In the genomic region with DNA sequence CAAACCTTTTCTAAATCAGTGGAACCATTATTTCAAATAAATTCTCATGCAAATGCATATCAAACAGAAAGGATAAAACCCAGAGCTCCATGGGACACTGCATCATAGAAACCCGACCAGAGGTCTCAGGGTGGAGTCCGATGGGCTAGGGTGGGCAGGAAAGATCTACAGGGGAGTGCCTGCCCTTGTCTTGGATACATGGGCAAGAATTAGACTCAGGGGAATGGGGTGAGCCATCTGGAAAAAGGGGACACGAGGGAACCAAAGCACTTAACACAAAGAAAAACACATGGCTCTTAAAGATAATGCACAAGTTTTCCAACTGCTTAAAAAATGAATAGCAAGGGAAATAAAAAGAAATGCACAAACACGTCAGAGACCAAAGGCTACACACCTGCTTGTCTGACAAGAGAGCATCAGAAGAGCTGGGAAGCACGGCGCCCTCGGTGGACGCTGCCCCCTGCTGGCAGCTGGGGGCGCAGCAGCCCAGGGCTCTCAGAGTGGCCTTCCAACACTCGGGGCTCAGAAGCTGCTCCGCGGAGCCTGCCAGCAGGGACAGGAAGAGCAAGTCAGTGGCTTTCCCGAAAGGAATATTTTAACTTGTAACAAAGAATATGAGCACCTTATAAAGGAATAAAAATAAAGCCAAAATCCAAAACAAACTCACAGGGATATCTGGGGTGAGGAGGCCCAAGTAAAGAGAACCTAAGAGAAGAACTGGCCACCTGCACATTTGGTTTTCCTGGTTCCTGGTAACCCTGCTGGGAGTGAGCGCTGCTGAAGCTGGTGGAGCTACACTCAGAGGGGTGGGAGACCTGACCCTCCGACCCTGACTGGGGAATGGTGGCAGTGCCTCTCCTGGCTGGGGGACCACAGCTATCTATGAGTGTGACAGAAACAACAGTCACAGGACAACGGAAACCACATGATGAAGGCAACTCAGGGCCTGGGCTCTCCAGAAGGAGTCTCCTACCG, we compare ENCODE assay signal across 8 cellular contexts. TPM values are rescaled to one million over a fixed set of nuclear protein-coding genes. Genes with fewer than 3 reads are reported as not detected.
DNase-seq lines count a peak whose midpoint lies in the region; ATAC-seq and TF ChIP-seq lines count a peak whose summit lies in the region.

No MANE protein-coding gene starts in this region.

- H3K4me1 Mint-ChIP-seq in effector memory CD8-positive, alpha-beta T cell (ENCODE audit: low read depth in 2 of 2), result peaks cover 11 to 14% of the 10 kb centered on the region in 2 donors

- no peaks in the 10 kb centered on the region for H3K27me3 Mint-ChIP-seq in effector memory CD8-positive, alpha-beta T cell

- H3K4me3 ChIP-seq in AG10803 (ENCODE audit: low read length), result no peak overlapping the region

- H3K4me3 Mint-ChIP-seq in effector memory CD8-positive, alpha-beta T cell, result no peak overlapping the region

- DNase-seq in AG10803 (ENCODE audit: low read depth), result peak; percentile 57
- DNase-seq in NCI-H748 treated with DMSO at 0.1 percent for 48 hours (lab: John Stamatoyannopoulos, UW), result peak; percentile 40
- DNase-seq in activated CD8-positive, alpha-beta memory T cell treated with anti-CD3 and anti-CD28 coated beads for 1 hour (ENCODE audit: extremely low read depth in 1 of 2, low read depth in 1 of 2), result peak; percentile 15 to 60
- peak; percentile 60 to 72 (median 68) for DNase-seq in effector memory CD8-positive, alpha-beta T cell
- peak; percentile 91 for DNase-seq in mesenteric fat pad (ENCODE audit: low spot score)
- peak; percentile 55 for DNase-seq in stimulated activated CD8-positive, alpha-beta memory T cell treated with anti-CD3 and anti-CD28 coated beads, Interleukin-4, amount 100 ng/mL, for 24 hours (ENCODE audit: low read depth)

- peak overlapping the region in 1 of 2 donors; percentile 83 for H3K27ac Mint-ChIP-seq in effector memory CD8-positive, alpha-beta T cell

- TF ChIP-seq CTCF in AG10803 (conservative IDR thresholded peaks at IDR 0.05; ENCODE audit: low read length), result peak; percentile 96

- H3K36me3 Mint-ChIP-seq in effector memory CD8-positive, alpha-beta T cell (ENCODE audit: insufficient read depth), result peaks cover 80% of the 10 kb centered on the region

- H3K9me3 Mint-ChIP-seq in effector memory CD8-positive, alpha-beta T cell, result no peaks in the 10 kb centered on the region

- ATAC-seq in GM18868 (IDR thresholded peaks at IDR 0.05; ENCODE audit: unreplicated experiment) (peak; percentile 89), HG03139 (IDR thresholded peaks at IDR 0.05; ENCODE audit: unreplicated experiment) (peak; percentile 81)
- peak; percentile 91 for ATAC-seq in effector memory CD8-positive, alpha-beta T cell (replicated peaks)

RNA-seq across cellular contexts. Expression of a gene that starts 54.5 kb away (rescaled TPM):
- total RNA-seq in mesenteric fat pad, result 0.32 TPM

Comparison
In these comparisons a context has a peak if more than half of its experiments do, and no peak if none do; other contexts are left out.
1. DNase-seq: peak in every context shown above with its lines; median percentile 91 in mesenteric fat pad; 68 in effector memory CD8-positive, alpha-beta T cell; 57 in AG10803; 55 in stimulated activated CD8-positive, alpha-beta memory T cell treated with anti-CD3 and anti-CD28 coated beads, Interleukin-4, amount 100 ng/mL, for 24 hours; 40 in NCI-H748 treated with DMSO at 0.1 percent for 48 hours; 38 in activated CD8-positive, alpha-beta memory T cell treated with anti-CD3 and anti-CD28 coated beads for 1 hour.